ENCODE assay signal across 17 cellular contexts in genomic region chr7:130409067-130409721, GRCh38. TPM values are rescaled to one million over a fixed set of nuclear protein-coding genes. Genes with fewer than 3 reads are reported as not detected.
DNase-seq lines count a peak whose midpoint lies in the region; ATAC-seq and TF ChIP-seq lines count a peak whose summit lies in the region.
"Had no signal": no experiment of that assay in that cellular context is flagged by ENCODE, and none has a peak within 500 bp of the region (broad histone marks: within the 10 kb centered on the region; RNA-seq: fewer than 3 reads in every experiment).

No MANE protein-coding gene starts in this region.

- H3K27me3 Mint-ChIP-seq in CD8-positive, alpha-beta T cell (ENCODE audit: low read depth): no peaks in the 10 kb centered on the region
- no peaks in the 10 kb centered on the region for H3K27me3 Mint-ChIP-seq in stimulated activated naive B cell treated with anti-CD40 and anti-IgM and Interleukin-4, amounts not matched to agents 10 μg/mL and 1 μg/mL and 100 μg/mL, for 72 hours

- CTCF ChIA-PET in CD8-positive, alpha-beta T cell (lab: Charles Lee): no interaction called here

- H3K4me3 Mint-ChIP-seq in CD8-positive, alpha-beta T cell: no peak overlapping the region
- no peak overlapping the region for H3K4me3 Mint-ChIP-seq in stimulated activated naive B cell treated with anti-CD40 and anti-IgM and Interleukin-4, amounts not matched to agents 10 μg/mL and 1 μg/mL and 100 μg/mL, for 72 hours

- TF ChIP-seq CTCF in CD8-positive, alpha-beta T cell (IDR thresholded peaks at IDR 0.05): no peak
- no peak for TF ChIP-seq CTCF in colonic mucosa (IDR thresholded peaks at IDR 0.05)

- H3K4me1 ChIP-seq in CD8-positive, alpha-beta T cell (ENCODE audit: insufficient read depth, low read length): peaks cover 29% of the 10 kb centered on the region
- H3K4me1 ChIP-seq in adipocyte (ENCODE audit: control insufficient read depth, insufficient read depth, low read length): peaks cover 19% of the 10 kb centered on the region
- H3K4me1 ChIP-seq in mesodermal cell (ENCODE audit: control insufficient read depth, insufficient read depth, low read length, poor library complexity, severe bottlenecking): peaks cover 22% of the 10 kb centered on the region
- H3K4me1 ChIP-seq in colonic mucosa: no peaks in the 10 kb centered on the region
- H3K4me1 ChIP-seq: SJCRH30 had no signal

- intact Hi-C loops in CD8-positive, alpha-beta T cell (cut with DNase I, micrococcal nuclease): no loop called here
- intact Hi-C loops in colonic mucosa (cut with DNase I): no loop called here

- H3K36me3 ChIP-seq in CD8-positive, alpha-beta T cell (ENCODE audit: insufficient read depth, low read length): no peaks in the 10 kb centered on the region
- H3K36me3 ChIP-seq in adipocyte (ENCODE audit: control insufficient read depth, insufficient read depth, low read length, severe bottlenecking): no peaks in the 10 kb centered on the region
- no peaks in the 10 kb centered on the region for H3K36me3 ChIP-seq in mesodermal cell (ENCODE audit: control insufficient read depth, insufficient read depth, low read length)
- H3K36me3 ChIP-seq in colonic mucosa: no peaks in the 10 kb centered on the region
- H3K36me3 ChIP-seq: brain microvascular endothelial cell, MG63, upper lobe of left lung had no signal

- DNase-seq in CD8-positive, alpha-beta T cell: no peak
- DNase-seq in NCI-H1092 treated with DMSO at 0.1 percent for 48 hours (lab: John Stamatoyannopoulos, UW): peak; percentile 88
- DNase-seq in adipocyte (ENCODE audit: low read depth): peak; percentile 56
- no peak for DNase-seq in stimulated activated naive B cell treated with anti-CD40 and anti-IgM and Interleukin-4, amounts not matched to agents 10 μg/mL and 1 μg/mL and 100 μg/mL, for 72 hours
- DNase-seq in colonic mucosa: no peak
- DNase-seq in HuH-7.5 (ENCODE audit: low spot score): no peak
- DNase-seq: activated gamma-delta T cell; AML-193; DMS153; MG63; SJCRH30; stimulated activated CD4-positive, alpha-beta T cell treated with anti-CD3 and anti-CD28 coated beads, Interleukin-2, amount 100 ng/mL, for 24 hours; stimulated activated CD8-positive, alpha-beta memory T cell treated with anti-CD3 and anti-CD28 coated beads, Interleukin-4, amount 100 ng/mL, for 48 hours; upper lobe of left lung had no signal

- peak overlapping the region; percentile 37 for H3K27ac Mint-ChIP-seq in CD8-positive, alpha-beta T cell
- H3K27ac Mint-ChIP-seq in stimulated activated naive B cell treated with anti-CD40 and anti-IgM and Interleukin-4, amounts not matched to agents 10 μg/mL and 1 μg/mL and 100 μg/mL, for 72 hours: no peak overlapping the region

- no peak overlapping the region for H3K4me3 ChIP-seq in CD8-positive, alpha-beta T cell (ENCODE audit: low read depth, low read length)
- peak overlapping the region; percentile 31 for H3K4me3 ChIP-seq in adipocyte (ENCODE audit: low read length)
- H3K4me3 ChIP-seq in mesodermal cell (ENCODE audit: extremely low read depth, insufficient read depth, low read length, poor library complexity, severe bottlenecking): no peak overlapping the region
- H3K4me3 ChIP-seq in colonic mucosa: no peak overlapping the region
- H3K4me3 ChIP-seq: MG63, SJCRH30, upper lobe of left lung had no signal

- 50 to 71% methylated on average over 1 of the region's 3 CpGs for WGBS in mesodermal cell (ENCODE audit: insufficient coverage in 2 of 2), 2 experiments

- H3K9me3 Mint-ChIP-seq in CD8-positive, alpha-beta T cell: no peaks in the 10 kb centered on the region
- H3K9me3 Mint-ChIP-seq in stimulated activated naive B cell treated with anti-CD40 and anti-IgM and Interleukin-4, amounts not matched to agents 10 μg/mL and 1 μg/mL and 100 μg/mL, for 72 hours: no peaks in the 10 kb centered on the region

- H3K9me3 ChIP-seq in CD8-positive, alpha-beta T cell (ENCODE audit: low read length): no peaks in the 10 kb centered on the region
- H3K9me3 ChIP-seq in adipocyte (ENCODE audit: control insufficient read depth, low read length) (no peaks in the 10 kb centered on the region), mesodermal cell (ENCODE audit: control insufficient read depth, low read length) (no peaks in the 10 kb centered on the region), colonic mucosa (no peaks in the 10 kb centered on the region)
- H3K9me3 ChIP-seq: MG63, SJCRH30, upper lobe of left lung had no signal

- H3K27me3 ChIP-seq in CD8-positive, alpha-beta T cell (ENCODE audit: insufficient read depth, low read length): no peaks in the 10 kb centered on the region
- H3K27me3 ChIP-seq in adipocyte (replicated peaks; ENCODE audit: control insufficient read depth, insufficient read depth, low read length) (no peaks in the 10 kb centered on the region), colonic mucosa (no peaks in the 10 kb centered on the region)
- H3K27me3 ChIP-seq: brain microvascular endothelial cell, MG63, SJCRH30, upper lobe of left lung had no signal

- H3K27ac ChIP-seq in CD8-positive, alpha-beta T cell (ENCODE audit: low read depth, low read length): no peak overlapping the region
- peak overlapping the region; percentile 82 for H3K27ac ChIP-seq in mesodermal cell (ENCODE audit: low read depth, low read length, severe bottlenecking)
- no peak overlapping the region for H3K27ac ChIP-seq in colonic mucosa
- H3K27ac ChIP-seq: brain microvascular endothelial cell, SJCRH30 had no signal

- POLR2A ChIA-PET in CD8-positive, alpha-beta T cell (lab: Charles Lee): no interaction called here

- peak overlapping the region; percentile 61 for H3K9ac ChIP-seq in adipocyte (ENCODE audit: low read length)
- H3K9ac ChIP-seq in colonic mucosa (ENCODE audit: low read depth in 2 of 2, low read length in 2 of 2): no peak overlapping the region

- peaks cover 52% of the 10 kb centered on the region for H3K4me1 Mint-ChIP-seq in CD8-positive, alpha-beta T cell (ENCODE audit: low read depth)
- H3K4me1 Mint-ChIP-seq in stimulated activated naive B cell treated with anti-CD40 and anti-IgM and Interleukin-4, amounts not matched to agents 10 μg/mL and 1 μg/mL and 100 μg/mL, for 72 hours: no peaks in the 10 kb centered on the region

- no peak for ATAC-seq in CD8-positive, alpha-beta T cell
- no peak for ATAC-seq in stimulated activated naive B cell treated with anti-CD40 and anti-IgM and Interleukin-4, amounts not matched to agents 10 μg/mL and 1 μg/mL and 100 μg/mL, for 72 hours (replicated peaks)
- ATAC-seq in GM19397 (IDR thresholded peaks at IDR 0.05; ENCODE audit: unreplicated experiment): no peak

- H3K36me3 Mint-ChIP-seq in CD8-positive, alpha-beta T cell: peaks cover 17% of the 10 kb centered on the region
- peaks cover 2 to 8% of the 10 kb centered on the region in 2 donors for H3K36me3 Mint-ChIP-seq in stimulated activated naive B cell treated with anti-CD40 and anti-IgM and Interleukin-4, amounts not matched to agents 10 μg/mL and 1 μg/mL and 100 μg/mL, for 72 hours

RNA-seq across cellular contexts. Expression of gene CPA1, which starts 28.9 kb away (rescaled TPM):
- total RNA-seq in CD8-positive, alpha-beta T cell: not detected
- 1.00 TPM for polyA plus RNA-seq in mesodermal cell (2013, experiment 1 of 2)
- 1.3 TPM for polyA plus RNA-seq in mesodermal cell (2013, experiment 2 of 2)
- 10 to 100 TPM in 1 of 2 donors, not detected in 1; 35.4 TPM for total RNA-seq in colonic mucosa

RNA-seq across cellular contexts. Expression of gene CEP41, which starts 31.6 kb away (rescaled TPM):
- total RNA-seq in CD8-positive, alpha-beta T cell: 1 to 10 TPM; 4.8 to 5.5 TPM
- polyA plus RNA-seq in mesodermal cell (2013, experiment 1 of 2): 27.6 TPM
- 23.6 TPM for polyA plus RNA-seq in mesodermal cell (2013, experiment 2 of 2)
- total RNA-seq in colonic mucosa: 10 to 100 TPM in 1 of 2 donors, 1 to 10 TPM in 1; 6.9 to 13.6 TPM

Comparison
In these comparisons a context has a peak if more than half of its experiments do, and no peak if none do; other contexts are left out.
1. DNase-seq: peak in NCI-H1092 treated with DMSO at 0.1 percent for 48 hours (single experiment) and adipocyte (single experiment); none in CD8-positive, alpha-beta T cell (0 of 7), stimulated activated naive B cell treated with anti-CD40 and anti-IgM and Interleukin-4, amounts not matched to agents 10 μg/mL and 1 μg/mL and 100 μg/mL, for 72 hours (single experiment), colonic mucosa (single experiment) and HuH-7.5 (single experiment).